ENCODE assay signal across 1 cellular context in the genomic region with DNA sequence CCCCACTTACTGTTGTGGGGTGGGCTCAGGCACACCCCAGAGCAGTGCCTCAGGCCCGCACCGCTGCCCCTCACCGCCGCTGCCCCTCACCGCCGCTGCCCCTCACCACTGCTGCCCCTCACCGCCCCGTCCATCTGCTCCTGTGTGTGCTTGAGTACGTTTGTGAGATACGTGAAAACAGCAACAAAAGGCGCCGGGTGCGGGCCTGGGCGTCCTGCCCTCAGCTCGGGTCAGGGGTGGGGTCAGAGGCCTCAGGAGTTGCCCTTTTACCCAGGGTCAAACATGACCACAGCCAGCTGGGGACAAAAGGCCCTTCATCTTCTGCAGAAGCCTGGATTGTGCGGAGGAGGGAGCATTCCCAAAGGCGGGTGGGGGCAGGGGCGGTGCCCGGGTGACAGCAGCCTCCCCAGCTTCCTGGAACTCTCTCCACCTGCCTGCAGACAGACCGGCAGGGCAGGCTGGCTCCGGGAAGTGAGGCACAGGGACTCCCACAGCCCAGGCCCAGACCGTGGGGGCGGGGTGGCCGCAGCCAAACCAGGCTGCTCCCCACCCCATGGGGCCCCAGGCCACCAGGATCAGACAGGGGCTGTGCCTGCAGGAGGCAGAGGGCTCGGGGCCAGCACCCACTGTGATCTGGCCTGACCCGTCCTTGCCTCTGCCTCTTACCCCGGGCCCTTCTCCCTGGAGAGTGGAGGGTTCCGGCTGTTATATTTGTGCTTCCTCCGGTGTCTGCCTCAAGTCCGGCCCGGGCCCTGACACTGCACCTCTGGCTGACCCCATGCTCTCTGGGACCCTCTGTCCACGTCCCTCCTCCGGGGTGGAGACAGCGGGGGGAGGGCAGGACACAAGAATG.
TF ChIP-seq lines count a peak whose summit lies in the region.

No MANE protein-coding gene starts in this region.

TF ChIP-seq in WTC11, 78 proteins besides CTCF, POLR2A, EP300 and RAD21:
- TF ChIP-seq, protein P1, sequence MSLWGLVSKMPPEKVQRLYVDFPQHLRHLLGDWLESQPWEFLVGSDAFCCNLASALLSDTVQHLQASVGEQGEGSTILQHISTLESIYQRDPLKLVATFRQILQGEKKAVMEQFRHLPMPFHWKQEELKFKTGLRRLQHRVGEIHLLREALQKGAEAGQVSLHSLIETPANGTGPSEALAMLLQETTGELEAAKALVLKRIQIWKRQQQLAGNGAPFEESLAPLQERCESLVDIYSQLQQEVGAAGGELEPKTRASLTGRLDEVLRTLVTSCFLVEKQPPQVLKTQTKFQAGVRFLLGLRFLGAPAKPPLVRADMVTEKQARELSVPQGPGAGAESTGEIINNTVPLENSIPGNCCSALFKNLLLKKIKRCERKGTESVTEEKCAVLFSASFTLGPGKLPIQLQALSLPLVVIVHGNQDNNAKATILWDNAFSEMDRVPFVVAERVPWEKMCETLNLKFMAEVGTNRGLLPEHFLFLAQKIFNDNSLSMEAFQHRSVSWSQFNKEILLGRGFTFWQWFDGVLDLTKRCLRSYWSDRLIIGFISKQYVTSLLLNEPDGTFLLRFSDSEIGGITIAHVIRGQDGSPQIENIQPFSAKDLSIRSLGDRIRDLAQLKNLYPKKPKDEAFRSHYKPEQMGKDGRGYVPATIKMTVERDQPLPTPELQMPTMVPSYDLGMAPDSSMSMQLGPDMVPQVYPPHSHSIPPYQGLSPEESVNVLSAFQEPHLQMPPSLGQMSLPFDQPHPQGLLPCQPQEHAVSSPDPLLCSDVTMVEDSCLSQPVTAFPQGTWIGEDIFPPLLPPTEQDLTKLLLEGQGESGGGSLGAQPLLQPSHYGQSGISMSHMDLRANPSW (CRISPR knock-in tag; conservative IDR thresholded peaks at IDR 0.05; ENCODE audit: low read depth) = no peak
- TF ChIP-seq, protein P2, sequence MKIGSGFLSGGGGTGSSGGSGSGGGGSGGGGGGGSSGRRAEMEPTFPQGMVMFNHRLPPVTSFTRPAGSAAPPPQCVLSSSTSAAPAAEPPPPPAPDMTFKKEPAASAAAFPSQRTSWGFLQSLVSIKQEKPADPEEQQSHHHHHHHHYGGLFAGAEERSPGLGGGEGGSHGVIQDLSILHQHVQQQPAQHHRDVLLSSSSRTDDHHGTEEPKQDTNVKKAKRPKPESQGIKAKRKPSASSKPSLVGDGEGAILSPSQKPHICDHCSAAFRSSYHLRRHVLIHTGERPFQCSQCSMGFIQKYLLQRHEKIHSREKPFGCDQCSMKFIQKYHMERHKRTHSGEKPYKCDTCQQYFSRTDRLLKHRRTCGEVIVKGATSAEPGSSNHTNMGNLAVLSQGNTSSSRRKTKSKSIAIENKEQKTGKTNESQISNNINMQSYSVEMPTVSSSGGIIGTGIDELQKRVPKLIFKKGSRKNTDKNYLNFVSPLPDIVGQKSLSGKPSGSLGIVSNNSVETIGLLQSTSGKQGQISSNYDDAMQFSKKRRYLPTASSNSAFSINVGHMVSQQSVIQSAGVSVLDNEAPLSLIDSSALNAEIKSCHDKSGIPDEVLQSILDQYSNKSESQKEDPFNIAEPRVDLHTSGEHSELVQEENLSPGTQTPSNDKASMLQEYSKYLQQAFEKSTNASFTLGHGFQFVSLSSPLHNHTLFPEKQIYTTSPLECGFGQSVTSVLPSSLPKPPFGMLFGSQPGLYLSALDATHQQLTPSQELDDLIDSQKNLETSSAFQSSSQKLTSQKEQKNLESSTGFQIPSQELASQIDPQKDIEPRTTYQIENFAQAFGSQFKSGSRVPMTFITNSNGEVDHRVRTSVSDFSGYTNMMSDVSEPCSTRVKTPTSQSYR (CRISPR knock-in tag; IDR thresholded peaks at IDR 0.05) = peak; percentile 57; the same call in 1 of the 2 replicates
- TF ChIP-seq, protein P3, sequence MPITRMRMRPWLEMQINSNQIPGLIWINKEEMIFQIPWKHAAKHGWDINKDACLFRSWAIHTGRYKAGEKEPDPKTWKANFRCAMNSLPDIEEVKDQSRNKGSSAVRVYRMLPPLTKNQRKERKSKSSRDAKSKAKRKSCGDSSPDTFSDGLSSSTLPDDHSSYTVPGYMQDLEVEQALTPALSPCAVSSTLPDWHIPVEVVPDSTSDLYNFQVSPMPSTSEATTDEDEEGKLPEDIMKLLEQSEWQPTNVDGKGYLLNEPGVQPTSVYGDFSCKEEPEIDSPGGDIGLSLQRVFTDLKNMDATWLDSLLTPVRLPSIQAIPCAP (CRISPR knock-in tag; IDR thresholded peaks at IDR 0.05) = no peak
- TF ChIP-seq TEAD4 (CRISPR knock-in tag; IDR thresholded peaks at IDR 0.05) = no peak
- TF ChIP-seq, protein P4, sequence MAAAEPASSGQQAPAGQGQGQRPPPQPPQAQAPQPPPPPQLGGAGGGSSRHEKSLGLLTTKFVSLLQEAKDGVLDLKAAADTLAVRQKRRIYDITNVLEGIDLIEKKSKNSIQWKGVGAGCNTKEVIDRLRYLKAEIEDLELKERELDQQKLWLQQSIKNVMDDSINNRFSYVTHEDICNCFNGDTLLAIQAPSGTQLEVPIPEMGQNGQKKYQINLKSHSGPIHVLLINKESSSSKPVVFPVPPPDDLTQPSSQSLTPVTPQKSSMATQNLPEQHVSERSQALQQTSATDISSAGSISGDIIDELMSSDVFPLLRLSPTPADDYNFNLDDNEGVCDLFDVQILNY (CRISPR knock-in tag; IDR thresholded peaks at IDR 0.05) = 0 out of 2 replicates have a peak, but pooled peaks have one; percentile 22
- TF ChIP-seq FOXK1 (CRISPR knock-in tag; IDR thresholded peaks at IDR 0.05) = peak; percentile 39; the same call in 1 of the 2 replicates
- TF ChIP-seq ZNF219 (CRISPR knock-in tag; IDR thresholded peaks at IDR 0.05; ENCODE audit: borderline replicate concordance) = no peak
- TF ChIP-seq, protein P5, sequence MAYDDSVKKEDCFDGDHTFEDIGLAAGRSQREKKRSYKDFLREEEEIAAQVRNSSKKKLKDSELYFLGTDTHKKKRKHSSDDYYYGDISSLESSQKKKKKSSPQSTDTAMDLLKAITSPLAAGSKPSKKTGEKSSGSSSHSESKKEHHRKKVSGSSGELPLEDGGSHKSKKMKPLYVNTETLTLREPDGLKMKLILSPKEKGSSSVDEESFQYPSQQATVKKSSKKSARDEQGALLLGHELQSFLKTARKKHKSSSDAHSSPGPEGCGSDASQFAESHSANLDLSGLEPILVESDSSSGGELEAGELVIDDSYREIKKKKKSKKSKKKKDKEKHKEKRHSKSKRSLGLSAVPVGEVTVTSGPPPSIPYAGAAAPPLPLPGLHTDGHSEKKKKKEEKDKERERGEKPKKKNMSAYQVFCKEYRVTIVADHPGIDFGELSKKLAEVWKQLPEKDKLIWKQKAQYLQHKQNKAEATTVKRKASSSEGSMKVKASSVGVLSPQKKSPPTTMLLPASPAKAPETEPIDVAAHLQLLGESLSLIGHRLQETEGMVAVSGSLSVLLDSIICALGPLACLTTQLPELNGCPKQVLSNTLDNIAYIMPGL (CRISPR knock-in tag; IDR thresholded peaks at IDR 0.05) = 0 out of 2 replicates have a peak, but pooled peaks have one; percentile 15
- no peak for TF ChIP-seq ZNF121 (CRISPR knock-in tag; IDR thresholded peaks at IDR 0.05)
- peak; percentile 76; the same call in 1 of the 2 replicates for TF ChIP-seq TEAD1 (CRISPR knock-in tag; IDR thresholded peaks at IDR 0.05)
- TF ChIP-seq CREB1 (CRISPR knock-in tag; IDR thresholded peaks at IDR 0.05) = no peak
- TF ChIP-seq NR2C2 (CRISPR knock-in tag; IDR thresholded peaks at IDR 0.05) = no peak
- TF ChIP-seq ATF1 (CRISPR knock-in tag; IDR thresholded peaks at IDR 0.05) = 0 out of 2 replicates have a peak, but pooled peaks have one; percentile 39
- TF ChIP-seq GABPB1 (CRISPR knock-in tag; IDR thresholded peaks at IDR 0.05) = peak; percentile 76
